In genomic region chr7:130515315-130516047, GRCh38 we compare ENCODE assay signal across 30 cellular contexts.
"Had no signal": no experiment of that assay in that cellular context is flagged by ENCODE, and none has a peak within 500 bp of the region (broad histone marks: within the 10 kb centered on the region; RNA-seq: fewer than 3 reads in every experiment).

No MANE protein-coding gene starts in this region.

- H3K4me3 ChIP-seq: esophagus muscularis mucosa, heart right ventricle, spleen, testis, uterus had no signal

- DNase-seq: activated CD4-positive, alpha-beta memory T cell treated with anti-CD3 and anti-CD28 coated beads for 36 hours; activated CD4-positive, alpha-beta T cell treated with anti-CD3 and anti-CD28 coated beads, Interleukin-2, amount 10 ng/mL, durations not matched to agents 24 days and 14 days; activated CD8-positive, alpha-beta memory T cell treated with anti-CD3 and anti-CD28 coated beads, Interleukin-2, amount 50 U/mL, for 4 hours; activated gamma-delta T cell; activated naive CD4-positive, alpha-beta T cell treated with anti-CD3 and anti-CD28 coated beads, Interleukin-2, amount 10 ng/mL, durations not matched to agents 7 days and 5 days; activated T-cell treated with anti-CD3 and anti-CD28 coated beads, Interleukin-2, amount 50 U/mL, for 1 hour; amniotic stem cell; brain microvascular endothelial cell; caudate nucleus; cortex of kidney; effector memory CD8-positive, alpha-beta T cell; foreskin keratinocyte; heart right ventricle; left ventricle myocardium superior; naive B cell; nephron progenitor cell; nucleus accumbens; right cardiac atrium; spleen; stimulated activated CD4-positive, alpha-beta T cell treated with anti-CD3 and anti-CD28 coated beads, Interleukin-2, amount 100 ng/mL, for 48 hours; stimulated activated naive CD8-positive, alpha-beta T cell treated with anti-CD3 and anti-CD28 coated beads, Interleukin-15, Interleukin-2, amounts not matched to agents 100 U/mL and 50 U/mL, for 24 hours; testis; trophoblast cell; uterus had no signal

- H3K4me3 Mint-ChIP-seq: activated CD4-positive, alpha-beta memory T cell treated with anti-CD3 and anti-CD28 coated beads for 36 hours; activated CD4-positive, alpha-beta T cell treated with anti-CD3 and anti-CD28 coated beads, Interleukin-2, amount 10 ng/mL, durations not matched to agents 24 days and 14 days; activated naive CD4-positive, alpha-beta T cell treated with anti-CD3 and anti-CD28 coated beads, Interleukin-2, amount 10 ng/mL, durations not matched to agents 7 days and 5 days; activated T-helper 1 cell treated with anti-CD3 and anti-CD28 coated beads, Interleukin-12 subunit alpha, Interleukin-12 subunit beta, Interleukin-2, Interleukin-4 antibody, amounts not matched to agents 30 ng/mL and 10 ng/mL and 1 ng/mL, durations not matched to agents 14 hours and 24 hours and 36 hours; effector memory CD8-positive, alpha-beta T cell; mesothelial cell of epicardium; naive B cell; nephron progenitor cell had no signal

- H3K9ac ChIP-seq: parathyroid adenoma had no signal

- H3K4me1 ChIP-seq: esophagus muscularis mucosa, foreskin keratinocyte, heart right ventricle, parathyroid adenoma, spleen, testis, uterus had no signal

- H3K27me3 Mint-ChIP-seq: activated CD4-positive, alpha-beta memory T cell treated with anti-CD3 and anti-CD28 coated beads for 36 hours; activated CD4-positive, alpha-beta T cell treated with anti-CD3 and anti-CD28 coated beads, Interleukin-2, amount 10 ng/mL, durations not matched to agents 24 days and 14 days; activated naive CD4-positive, alpha-beta T cell treated with anti-CD3 and anti-CD28 coated beads, Interleukin-2, amount 10 ng/mL, durations not matched to agents 7 days and 5 days; effector memory CD8-positive, alpha-beta T cell; naive B cell had no signal

- H3K27ac ChIP-seq: brain microvascular endothelial cell, esophagus muscularis mucosa, foreskin keratinocyte, heart right ventricle, parathyroid adenoma, spleen, testis, uterus, VCaP had no signal

- H3K36me3 ChIP-seq: uterus had no signal

- H3K27me3 ChIP-seq: brain microvascular endothelial cell, esophagus muscularis mucosa, foreskin keratinocyte, heart right ventricle, spleen, testis, uterus had no signal

- H3K4me1 Mint-ChIP-seq: activated CD4-positive, alpha-beta T cell treated with anti-CD3 and anti-CD28 coated beads, Interleukin-2, amount 10 ng/mL, durations not matched to agents 24 days and 14 days; activated naive CD4-positive, alpha-beta T cell treated with anti-CD3 and anti-CD28 coated beads, Interleukin-2, amount 10 ng/mL, durations not matched to agents 7 days and 5 days; mesothelial cell of epicardium; naive B cell; nephron progenitor cell had no signal

- H3K9me3 Mint-ChIP-seq: activated CD4-positive, alpha-beta memory T cell treated with anti-CD3 and anti-CD28 coated beads for 36 hours; activated CD4-positive, alpha-beta T cell treated with anti-CD3 and anti-CD28 coated beads, Interleukin-2, amount 10 ng/mL, durations not matched to agents 24 days and 14 days; activated naive CD4-positive, alpha-beta T cell treated with anti-CD3 and anti-CD28 coated beads, Interleukin-2, amount 10 ng/mL, durations not matched to agents 7 days and 5 days; activated T-helper 1 cell treated with anti-CD3 and anti-CD28 coated beads, Interleukin-12 subunit alpha, Interleukin-12 subunit beta, Interleukin-2, Interleukin-4 antibody, amounts not matched to agents 30 ng/mL and 10 ng/mL and 1 ng/mL, durations not matched to agents 14 hours and 24 hours and 36 hours; effector memory CD8-positive, alpha-beta T cell; mesothelial cell of epicardium; naive B cell; nephron progenitor cell had no signal

- H3K36me3 Mint-ChIP-seq: activated CD4-positive, alpha-beta memory T cell treated with anti-CD3 and anti-CD28 coated beads for 36 hours; activated naive CD4-positive, alpha-beta T cell treated with anti-CD3 and anti-CD28 coated beads, Interleukin-2, amount 10 ng/mL, durations not matched to agents 7 days and 5 days; naive B cell had no signal

- ATAC-seq: activated CD4-positive, CD25-positive, alpha-beta regulatory T cell treated with anti-CD3 and anti-CD28 coated beads, Interleukin-2, amount 50 U/mL, for 24 hours; effector memory CD8-positive, alpha-beta T cell; foreskin keratinocyte; heart right ventricle; left ventricle myocardium superior; right cardiac atrium; stimulated activated naive CD8-positive, alpha-beta T cell treated with anti-CD3 and anti-CD28 coated beads, Interleukin-15, Interleukin-2, amounts not matched to agents 100 U/mL and 50 U/mL, for 24 hours had no signal

- H3K9me3 ChIP-seq: esophagus muscularis mucosa, heart right ventricle, spleen, testis, uterus had no signal

- H3K27ac Mint-ChIP-seq: activated CD4-positive, alpha-beta memory T cell treated with anti-CD3 and anti-CD28 coated beads for 36 hours; activated CD4-positive, alpha-beta T cell treated with anti-CD3 and anti-CD28 coated beads, Interleukin-2, amount 10 ng/mL, durations not matched to agents 24 days and 14 days; activated naive CD4-positive, alpha-beta T cell treated with anti-CD3 and anti-CD28 coated beads, Interleukin-2, amount 10 ng/mL, durations not matched to agents 7 days and 5 days; activated T-helper 1 cell treated with anti-CD3 and anti-CD28 coated beads, Interleukin-12 subunit alpha, Interleukin-12 subunit beta, Interleukin-2, Interleukin-4 antibody, amounts not matched to agents 30 ng/mL and 10 ng/mL and 1 ng/mL, durations not matched to agents 14 hours and 24 hours and 36 hours; effector memory CD8-positive, alpha-beta T cell; mesothelial cell of epicardium; naive B cell; nephron progenitor cell had no signal
